Comparison of ENCODE assay signal across 23 cellular contexts in genomic region chr9:135794361-135794885, GRCh38.
A peak's percentile ranks its signal among the peaks of the same experiment; 100 is the strongest.
DNase-seq lines count a peak whose midpoint lies in the region; ATAC-seq and TF ChIP-seq lines count a peak whose summit lies in the region.
"Had no signal": no experiment of that assay in that cellular context is flagged by ENCODE, and none has a peak within 500 bp of the region (broad histone marks: within the 10 kb centered on the region; RNA-seq: fewer than 3 reads in every experiment).

No MANE protein-coding gene starts in this region.

- 84% methylated on average over 15 of the region's 15 CpGs for WGBS in right cardiac atrium
- WGBS in neuronal stem cell (ENCODE audit: extremely low coverage in 2 of 2, insufficient read length in 2 of 2, insufficient replicate concordance in 1 of 2), 2 donors: no CpG with 5 or more reads among the region's 15 CpGs

- no peaks in the 10 kb centered on the region for H3K79me1 ChIP-seq in neuronal stem cell (ENCODE audit: low read depth, low read length)

- no peaks in the 10 kb centered on the region for H3K9me3 Mint-ChIP-seq in WTC11
- H3K9me3 Mint-ChIP-seq: CD4-positive, alpha-beta T cell; CD8-positive, alpha-beta T cell had no signal

- H2BK5ac ChIP-seq in neuronal stem cell (ENCODE audit: low read length): no peak overlapping the region

- H3K9me3 ChIP-seq in right cardiac atrium (ENCODE audit: control insufficient read depth, low read length) (no peaks in the 10 kb centered on the region), neuronal stem cell (replicated peaks in 1 of 2; ENCODE audit: control insufficient read depth in 2 of 2, insufficient read depth in 1 of 2, low read depth in 1 of 2, low read length in 2 of 2) (no peaks in the 10 kb centered on the region)
- H3K9me3 ChIP-seq: A549; BLaER1 treated with 17β-estradiol and CSF1 and Interleukin-3, amounts not matched to agents 10 nM and 100 nM; Caco-2 had no signal

- H3K18ac ChIP-seq in neuronal stem cell (ENCODE audit: low read length): peak overlapping the region; percentile 80

- no peak overlapping the region for H2BK12ac ChIP-seq in neuronal stem cell (ENCODE audit: low read length)

- no peaks in the 10 kb centered on the region for H3K27me3 ChIP-seq in right cardiac atrium (ENCODE audit: control insufficient read depth, insufficient read depth)
- peaks cover 0 to 26% (median 0%) of the 10 kb centered on the region in 3 experiments for H3K27me3 ChIP-seq in neuronal stem cell (ENCODE audit: control insufficient read depth in 3 of 3, insufficient read depth in 3 of 3, low read depth in 1 of 3, low read length in 3 of 3)
- H3K27me3 ChIP-seq: BLaER1 treated with 17β-estradiol and CSF1 and Interleukin-3, amounts not matched to agents 10 nM and 100 nM had no signal

- no peak overlapping the region for H3K4me2 ChIP-seq in neuronal stem cell (ENCODE audit: insufficient read depth, low read length, poor library complexity, severe bottlenecking)
- H3K4me2 ChIP-seq: A549; BLaER1 treated with 17β-estradiol and CSF1 and Interleukin-3, amounts not matched to agents 10 nM and 100 nM had no signal

- H3K27ac ChIP-seq in right cardiac atrium (ENCODE audit: low read length) (no peak overlapping the region), neuronal stem cell (replicated peaks; ENCODE audit: low read length) (no peak overlapping the region)
- H3K27ac ChIP-seq: 22Rv1; A549; BLaER1 treated with 17β-estradiol and CSF1 and Interleukin-3, amounts not matched to agents 10 nM and 100 nM; C4-2B had no signal

- no peak overlapping the region for H2BK120ac ChIP-seq in neuronal stem cell (ENCODE audit: low read depth, low read length)

- H3K4me1 Mint-ChIP-seq in WTC11: no peaks in the 10 kb centered on the region
- H3K4me1 Mint-ChIP-seq: B cell had no signal

- H3K36me3 ChIP-seq in neuronal stem cell (replicated peaks in 1 of 2; ENCODE audit: control insufficient read depth in 2 of 2, insufficient read depth in 2 of 2, low read length in 2 of 2): no peaks in the 10 kb centered on the region
- H3K36me3 ChIP-seq: BLaER1 treated with 17β-estradiol and CSF1 and Interleukin-3, amounts not matched to agents 10 nM and 100 nM had no signal

- H3K27ac Mint-ChIP-seq in WTC11: no peak overlapping the region
- H3K27ac Mint-ChIP-seq: B cell; CD4-positive, alpha-beta T cell; CD8-positive, alpha-beta T cell had no signal

- H3K4me3 Mint-ChIP-seq in WTC11: no peak overlapping the region
- H3K4me3 Mint-ChIP-seq: B cell; CD4-positive, alpha-beta T cell; CD8-positive, alpha-beta T cell had no signal

- intact Hi-C loops in right cardiac atrium (cut with DNase I): no loop called here
- intact Hi-C loops in Right ventricle myocardium inferior (cut with DNase I): no loop called here

- CTCF ChIA-PET in WTC11 (lab: Charles Lee): interaction anchor here (0.7 to 1.5 kb wide), 4 partner anchors 17 to 328 kb away, joined by 3 to 4 read pairs (median 4); no protein-coding TSS in a partner anchor

- ATAC-seq in right cardiac atrium (no peak), Right ventricle myocardium inferior (no peak), WTC11 (no peak)
- ATAC-seq: A549; CD8-positive, alpha-beta T cell; GM12878 had no signal

- no peak for TF ChIP-seq CTCF in WTC11 (IDR thresholded peaks at IDR 0.05)

- no peak overlapping the region for H3K9ac ChIP-seq in neuronal stem cell (ENCODE audit: low read depth, low read length, poor library complexity)
- H3K9ac ChIP-seq: BLaER1 treated with 17β-estradiol and CSF1 and Interleukin-3, amounts not matched to agents 10 nM and 100 nM had no signal

- peak overlapping the region; percentile 63 for H2AK5ac ChIP-seq in neuronal stem cell (ENCODE audit: low read depth, low read length)

- no peak overlapping the region for H2AFZ ChIP-seq in neuronal stem cell (ENCODE audit: low read length)

- H3K23ac ChIP-seq in neuronal stem cell (ENCODE audit: low read depth, low read length, poor library complexity): peak overlapping the region; percentile 55

- DNase-seq in right cardiac atrium: peak in 2 of 3 donors; percentile 31 to 32
- DNase-seq in Right ventricle myocardium inferior (ENCODE audit: missing footprints): no peak
- no peak for DNase-seq in neuronal stem cell (ENCODE audit: low spot score)
- no peak for DNase-seq in WTC11 (ENCODE audit: low spot score)
- DNase-seq in DMS 273 (lab: John Stamatoyannopoulos, UW; ENCODE audit: unreplicated experiment): no peak
- DNase-seq: AML-193; Caco-2; Calu3; CD4-positive, alpha-beta T cell; CD8-positive, alpha-beta T cell; DMS 273 treated with DMSO at 0.1 percent for 48 hours; DMS153; DMS53; DMS79; DND-41; EL; GDM1 had no signal

- no peak overlapping the region for H4K91ac ChIP-seq in neuronal stem cell (ENCODE audit: low read depth, low read length, poor library complexity)

- H3K4me1 ChIP-seq in right cardiac atrium (ENCODE audit: control insufficient read depth, insufficient read depth, low read length) (no peaks in the 10 kb centered on the region), neuronal stem cell (ENCODE audit: control insufficient read depth in 2 of 2, insufficient read depth in 1 of 2, low read depth in 1 of 2, low read length in 2 of 2) (no peaks in the 10 kb centered on the region)
- H3K4me1 ChIP-seq: Caco-2 had no signal

- no peak overlapping the region for H4K8ac ChIP-seq in neuronal stem cell (ENCODE audit: low read depth, low read length)

- H3K4ac ChIP-seq in neuronal stem cell (ENCODE audit: low read length): no peak overlapping the region

- H3K36me3 Mint-ChIP-seq in WTC11: no peaks in the 10 kb centered on the region
- H3K36me3 Mint-ChIP-seq: CD8-positive, alpha-beta T cell had no signal

- no peak overlapping the region for H3K4me3 ChIP-seq in right cardiac atrium (ENCODE audit: low read length)
- H3K4me3 ChIP-seq in neuronal stem cell (ENCODE audit: low read length in 2 of 2): no peak overlapping the region
- H3K4me3 ChIP-seq: A549; BLaER1 treated with 17β-estradiol and CSF1 and Interleukin-3, amounts not matched to agents 10 nM and 100 nM; GM12878 had no signal

- no peaks in the 10 kb centered on the region for H3K27me3 Mint-ChIP-seq in WTC11 (ENCODE audit: low read depth)
- H3K27me3 Mint-ChIP-seq: CD4-positive, alpha-beta T cell had no signal

- no peak overlapping the region for H2BK15ac ChIP-seq in neuronal stem cell (ENCODE audit: low read length)

- no peak overlapping the region for H3K14ac ChIP-seq in neuronal stem cell (ENCODE audit: low read length)

- POLR2A ChIA-PET in WTC11 (lab: Charles Lee): no interaction called here

TF ChIP-seq in WTC11, 78 proteins besides CTCF, POLR2A, EP300 and RAD21 (continues in another document):
- no peak for TF ChIP-seq PRRX2 (CRISPR knock-in tag; IDR thresholded peaks at IDR 0.05)
- TF ChIP-seq RORB (CRISPR knock-in tag; IDR thresholded peaks at IDR 0.05): no peak
- TF ChIP-seq, protein P1, sequence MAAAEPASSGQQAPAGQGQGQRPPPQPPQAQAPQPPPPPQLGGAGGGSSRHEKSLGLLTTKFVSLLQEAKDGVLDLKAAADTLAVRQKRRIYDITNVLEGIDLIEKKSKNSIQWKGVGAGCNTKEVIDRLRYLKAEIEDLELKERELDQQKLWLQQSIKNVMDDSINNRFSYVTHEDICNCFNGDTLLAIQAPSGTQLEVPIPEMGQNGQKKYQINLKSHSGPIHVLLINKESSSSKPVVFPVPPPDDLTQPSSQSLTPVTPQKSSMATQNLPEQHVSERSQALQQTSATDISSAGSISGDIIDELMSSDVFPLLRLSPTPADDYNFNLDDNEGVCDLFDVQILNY (CRISPR knock-in tag; IDR thresholded peaks at IDR 0.05): no peak
- TF ChIP-seq ZNF263 (CRISPR knock-in tag; IDR thresholded peaks at IDR 0.05; ENCODE audit: low read depth): no peak
- no peak for TF ChIP-seq MLX (CRISPR knock-in tag; IDR thresholded peaks at IDR 0.05)
- TF ChIP-seq IRF1 (CRISPR knock-in tag; IDR thresholded peaks at IDR 0.05): no peak
- TF ChIP-seq HMGA2 (CRISPR knock-in tag; IDR thresholded peaks at IDR 0.05): no peak

Comparison
In these comparisons a context has a peak if more than half of its experiments do, and no peak if none do; other contexts are left out.
1. DNase-seq: peak in right cardiac atrium (2 of 3); none in Right ventricle myocardium inferior (single experiment), neuronal stem cell (single experiment), WTC11 (single experiment) and DMS 273 (single experiment).